In the genomic region with DNA sequence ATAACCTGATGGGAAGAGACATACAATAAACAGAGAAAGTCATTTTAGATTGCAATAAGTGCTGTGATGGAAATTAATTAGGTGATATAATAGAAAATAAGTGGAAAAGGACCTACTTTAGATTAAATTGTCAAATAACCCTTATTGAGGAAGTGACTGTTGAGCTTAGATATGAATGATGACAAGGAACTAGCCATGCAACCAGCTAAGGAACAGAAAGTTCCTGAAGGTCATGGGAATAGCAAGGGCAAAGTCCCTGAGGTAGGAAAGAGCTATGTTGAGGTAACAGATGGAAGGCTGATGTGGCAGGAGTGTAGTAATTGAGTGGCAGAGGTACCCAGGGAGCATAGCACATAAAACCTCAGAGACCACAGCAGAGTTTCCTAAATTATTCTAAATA, we compare ENCODE assay signal across 21 cellular contexts.
"Had no signal": no experiment of that assay in that cellular context is flagged by ENCODE, and none has a peak within 500 bp of the region (broad histone marks: within the 10 kb centered on the region; RNA-seq: fewer than 3 reads in every experiment).

No MANE protein-coding gene starts in this region.

- H3K27ac Mint-ChIP-seq: activated CD4-positive, alpha-beta T cell treated with anti-CD3 and anti-CD28 coated beads, Interleukin-2, amount 10 ng/mL, durations not matched to agents 7 days and 5 days; activated CD8-positive, alpha-beta T cell treated with anti-CD3 and anti-CD28 coated beads, Interleukin-2, amount 10 ng/mL, durations not matched to agents 7 days and 5 days; activated naive CD8-positive, alpha-beta T cell treated with anti-CD3 and anti-CD28 coated beads, Interleukin-2, amount 10 ng/mL, durations not matched to agents 7 days and 5 days; activated T-cell treated with anti-CD3 and anti-CD28 coated beads, Interleukin-2, amount 50 U/mL, for 24 hours; activated T-helper 2 cell treated with anti-CD3 and anti-CD28 coated beads, Interferon-gamma antibody, Interleukin-2, Interleukin-4, amounts not matched to agents 10 μg/mL and 5 μg/mL and 100 μg/mL, durations not matched to agents 14 hours and 24 hours and 36 hours; endodermal cell; mesothelial cell of epicardium; stimulated activated naive CD8-positive, alpha-beta T cell treated with anti-CD3 and anti-CD28 coated beads, Interleukin-15, amount 100 ng/mL, for 72 hours; T-helper 17 cell had no signal

- H3K4me3 ChIP-seq: lower lobe of right lung, prostate gland, right atrium auricular region, suprapubic skin, transverse colon, vagina had no signal

- H3K4me1 ChIP-seq: prostate gland had no signal

- H3K9me3 ChIP-seq: lower lobe of right lung, prostate gland, right atrium auricular region, suprapubic skin, transverse colon, vagina had no signal

- H3K36me3 ChIP-seq: prostate gland had no signal

- H3K9me3 Mint-ChIP-seq: activated T-cell treated with anti-CD3 and anti-CD28 coated beads, Interleukin-2, amount 50 U/mL, for 24 hours; activated T-helper 2 cell treated with anti-CD3 and anti-CD28 coated beads, Interferon-gamma antibody, Interleukin-2, Interleukin-4, amounts not matched to agents 10 μg/mL and 5 μg/mL and 100 μg/mL, durations not matched to agents 14 hours and 24 hours and 36 hours had no signal

- H3K27me3 Mint-ChIP-seq: activated CD4-positive, alpha-beta T cell treated with anti-CD3 and anti-CD28 coated beads, Interleukin-2, amount 10 ng/mL, durations not matched to agents 7 days and 5 days; activated naive CD8-positive, alpha-beta T cell treated with anti-CD3 and anti-CD28 coated beads, Interleukin-2, amount 10 ng/mL, durations not matched to agents 7 days and 5 days; activated T-cell treated with anti-CD3 and anti-CD28 coated beads, Interleukin-2, amount 50 U/mL, for 24 hours; stimulated activated naive CD8-positive, alpha-beta T cell treated with anti-CD3 and anti-CD28 coated beads, Interleukin-15, amount 100 ng/mL, for 72 hours; T-helper 17 cell had no signal

- H3K27ac ChIP-seq: epithelial cell of prostate, lower lobe of right lung, prostate gland, right atrium auricular region, suprapubic skin, transverse colon, vagina had no signal

- DNase-seq: activated CD4-positive, alpha-beta T cell treated with anti-CD3 and anti-CD28 coated beads, Interleukin-2, amount 10 ng/mL, durations not matched to agents 7 days and 5 days; activated CD8-positive, alpha-beta T cell treated with anti-CD3 and anti-CD28 coated beads, Interleukin-2, amount 10 ng/mL, durations not matched to agents 7 days and 5 days; activated naive CD4-positive, alpha-beta T cell treated with Interleukin-2 at 50 U/mL for 16 hours; activated naive CD8-positive, alpha-beta T cell treated with anti-CD3 and anti-CD28 coated beads, Interleukin-2, amount 10 ng/mL, durations not matched to agents 7 days and 5 days; activated T-cell treated with anti-CD3 and anti-CD28 coated beads, Interleukin-2, amount 50 U/mL, for 24 hours; amygdala; caudate nucleus; endodermal cell; foreskin fibroblast; left cardiac atrium; lower lobe of right lung; stimulated activated naive CD8-positive, alpha-beta T cell treated with anti-CD3 and anti-CD28 coated beads, Interleukin-15, amount 100 ng/mL, for 72 hours; T-helper 17 cell; transverse colon had no signal

- H3K27me3 ChIP-seq: right atrium auricular region, suprapubic skin, transverse colon, vagina had no signal

- ATAC-seq: activated CD8-positive, alpha-beta T cell treated with anti-CD3 and anti-CD28 coated beads, Interleukin-2, amount 10 ng/mL, durations not matched to agents 7 days and 5 days; left cardiac atrium; lower lobe of right lung; stimulated activated naive CD8-positive, alpha-beta T cell treated with anti-CD3 and anti-CD28 coated beads, Interleukin-15, amount 100 ng/mL, for 72 hours; T-helper 17 cell had no signal

- H3K4me3 Mint-ChIP-seq: activated CD4-positive, alpha-beta T cell treated with anti-CD3 and anti-CD28 coated beads, Interleukin-2, amount 10 ng/mL, durations not matched to agents 7 days and 5 days; activated CD8-positive, alpha-beta T cell treated with anti-CD3 and anti-CD28 coated beads, Interleukin-2, amount 10 ng/mL, durations not matched to agents 7 days and 5 days; activated naive CD8-positive, alpha-beta T cell treated with anti-CD3 and anti-CD28 coated beads, Interleukin-2, amount 10 ng/mL, durations not matched to agents 7 days and 5 days; activated T-cell treated with anti-CD3 and anti-CD28 coated beads, Interleukin-2, amount 50 U/mL, for 24 hours; endodermal cell; mesothelial cell of epicardium; stimulated activated naive CD8-positive, alpha-beta T cell treated with anti-CD3 and anti-CD28 coated beads, Interleukin-15, amount 100 ng/mL, for 72 hours; T-helper 17 cell had no signal

- H3K4me1 Mint-ChIP-seq: activated CD4-positive, alpha-beta T cell treated with anti-CD3 and anti-CD28 coated beads, Interleukin-2, amount 10 ng/mL, durations not matched to agents 7 days and 5 days; activated naive CD8-positive, alpha-beta T cell treated with anti-CD3 and anti-CD28 coated beads, Interleukin-2, amount 10 ng/mL, durations not matched to agents 7 days and 5 days; endodermal cell; stimulated activated naive CD8-positive, alpha-beta T cell treated with anti-CD3 and anti-CD28 coated beads, Interleukin-15, amount 100 ng/mL, for 72 hours had no signal
